ENCODE assay signal across 1 cellular context in genomic region chr17:28763137-28763799, GRCh38.
TF ChIP-seq lines count a peak whose summit lies in the region.

No MANE protein-coding gene starts in this region.

TF ChIP-seq in WTC11, 78 proteins besides CTCF, POLR2A, EP300 and RAD21 (continued from another document):
- no peak for TF ChIP-seq ZNF425 (CRISPR knock-in tag; conservative IDR thresholded peaks at IDR 0.05)
- no peak for TF ChIP-seq HMGA2 (CRISPR knock-in tag; IDR thresholded peaks at IDR 0.05)
- TF ChIP-seq MLX (CRISPR knock-in tag; IDR thresholded peaks at IDR 0.05): no peak
